Comparison of ENCODE assay signal across 1 cellular context in genomic region chr1:211258310-211258755, GRCh38.
A peak's percentile ranks its signal among the peaks of the same experiment; 100 is the strongest.
TF ChIP-seq lines count a peak whose summit lies in the region.

No MANE protein-coding gene starts in this region.

TF ChIP-seq in K562, 482 proteins besides CTCF, POLR2A, EP300 and RAD21 (continued from another document and continues in another):
- peak; percentile 52; the same call in 1 of the 2 replicates for TF ChIP-seq TRIM25 (IDR thresholded peaks at IDR 0.05; ENCODE audit: borderline replicate concordance)
- no peak for TF ChIP-seq ZNF347 (CRISPR knock-in tag; IDR thresholded peaks at IDR 0.05; ENCODE audit: low read depth)
- TF ChIP-seq POLR2H (tag; IDR thresholded peaks at IDR 0.05; ENCODE audit: low read depth): peak; percentile 2; the same call in 1 of the 2 replicates
- TF ChIP-seq MLLT1 (IDR thresholded peaks at IDR 0.05): peak; percentile 34 to 81; a peak in 2 of 4 replicates
- TF ChIP-seq ARID3A (IDR thresholded peaks at IDR 0.05; ENCODE audit: borderline replicate concordance, low read depth, low read length): no peak
- TF ChIP-seq THRAP3 (IDR thresholded peaks at IDR 0.05; ENCODE audit: borderline replicate concordance): peak; percentile 71; the same call in 1 of the 2 replicates
- no peak for TF ChIP-seq ATF1 (CRISPR knock-in tag; IDR thresholded peaks at IDR 0.05)
- TF ChIP-seq ATF1 (tag; IDR thresholded peaks at IDR 0.05): no peak
- TF ChIP-seq ZNF311 (CRISPR knock-in tag; IDR thresholded peaks at IDR 0.05): no peak
- 0 out of 4 replicates have a peak, but pooled peaks of 1 of the 2 experiments have one; percentile 58 for TF ChIP-seq CSDE1 (IDR thresholded peaks at IDR 0.05)
- no peak; a peak in 1 of 4 replicates for TF ChIP-seq KDM1A (IDR thresholded peaks at IDR 0.05)
- TF ChIP-seq L3MBTL2 (IDR thresholded peaks at IDR 0.05): no peak
- peak; percentile 82 for TF ChIP-seq POLR2AphosphoS5 (IDR thresholded peaks at IDR 0.05; ENCODE audit: control insufficient read depth, insufficient read depth, low read depth, low read length)
- TF ChIP-seq SMARCA4 (IDR thresholded peaks at IDR 0.05): peak; percentile 65
- TF ChIP-seq ZBTB9 (CRISPR knock-in tag; IDR thresholded peaks at IDR 0.05): no peak
- peak; percentile 36 for TF ChIP-seq KDM5B (IDR thresholded peaks at IDR 0.05; ENCODE audit: insufficient replicate concordance, low read depth, low read length)
- peak in 2 of 3 experiments; percentile 11 to 71 for TF ChIP-seq YY1 (IDR thresholded peaks at IDR 0.05; ENCODE audit: borderline replicate concordance in 1 of 3, control insufficient read depth in 1 of 3, extremely low read depth in 1 of 3, insufficient read depth in 3 of 3, insufficient read length in 1 of 3, insufficient replicate concordance in 2 of 3, low read depth in 1 of 3, low read length in 2 of 3)
- no peak for TF ChIP-seq CREB3 (tag; conservative IDR thresholded peaks at IDR 0.05; ENCODE audit: low read depth)
- TF ChIP-seq RCOR1 (IDR thresholded peaks at IDR 0.05; ENCODE audit: borderline replicate concordance in 1 of 2, low read depth in 2 of 2, low read length in 2 of 2): no peak
- peak; percentile 92 to 95 for TF ChIP-seq FOXK2 (conservative IDR thresholded peaks at IDR 0.05 in 1 of 2, IDR thresholded peaks at IDR 0.05 in 1 of 2; ENCODE audit: low read depth in 2 of 2)
- peak; percentile 14; the same call in 1 of the 2 replicates for TF ChIP-seq GTF2E2 (tag; IDR thresholded peaks at IDR 0.05)
- no peak for TF ChIP-seq CEBPG (CRISPR knock-in tag; IDR thresholded peaks at IDR 0.05)
- TF ChIP-seq CEBPG (tag; conservative IDR thresholded peaks at IDR 0.05 in 1 of 2, IDR thresholded peaks at IDR 0.05 in 1 of 2): no peak
- no peak for TF ChIP-seq RBM15 (IDR thresholded peaks at IDR 0.05; ENCODE audit: insufficient read depth, low read length)
- peak in 1 of 2 experiments; percentile 56; a peak in 3 of 4 replicates for TF ChIP-seq ARNT (IDR thresholded peaks at IDR 0.05)
- TF ChIP-seq MIER1 (IDR thresholded peaks at IDR 0.05; ENCODE audit: low read depth): peak; percentile 47; the same call in 1 of the 2 replicates
- peak; percentile 83 for TF ChIP-seq CTCFL (IDR thresholded peaks at IDR 0.05; ENCODE audit: borderline replicate concordance, insufficient read depth, low read depth, low read length, poor library complexity, severe bottlenecking)
- 0 out of 2 replicates have a peak, but pooled peaks have one; percentile 30 for TF ChIP-seq TARDBP (IDR thresholded peaks at IDR 0.05)
- TF ChIP-seq RREB1 (CRISPR knock-in tag; IDR thresholded peaks at IDR 0.05): no peak
- TF ChIP-seq ZNF696 (CRISPR knock-in tag; conservative IDR thresholded peaks at IDR 0.05): no peak
- TF ChIP-seq ZNF512 (tag; IDR thresholded peaks at IDR 0.05): no peak
- no peak for TF ChIP-seq MCM2 (IDR thresholded peaks at IDR 0.05; ENCODE audit: low read depth)
- no peak for TF ChIP-seq ZFPM2 (CRISPR knock-in tag; IDR thresholded peaks at IDR 0.05)
- TF ChIP-seq ZNF121 (CRISPR knock-in tag; conservative IDR thresholded peaks at IDR 0.05): no peak
- TF ChIP-seq MCM5 (IDR thresholded peaks at IDR 0.05; ENCODE audit: low read depth): no peak
- peak; percentile 61 for TF ChIP-seq SMAD1 (IDR thresholded peaks at IDR 0.05; ENCODE audit: low read depth, low read length, partially characterized antibody)
- 0 out of 2 replicates have a peak, but pooled peaks have one; percentile 64 for TF ChIP-seq TOE1 (IDR thresholded peaks at IDR 0.05; ENCODE audit: borderline replicate concordance)
- TF ChIP-seq TOE1 (CRISPR knock-in tag; IDR thresholded peaks at IDR 0.05; ENCODE audit: borderline replicate concordance, low read depth): no peak
- TF ChIP-seq HDAC6 (IDR thresholded peaks at IDR 0.05; ENCODE audit: low read depth, low read length): no peak
- TF ChIP-seq NCOR1 (IDR thresholded peaks at IDR 0.05): no peak
- TF ChIP-seq ZBTB7A (IDR thresholded peaks at IDR 0.05; ENCODE audit: borderline replicate concordance, control insufficient read depth, low read depth, low read length): peak; percentile 82; the same call in 1 of the 2 replicates
- TF ChIP-seq RBM17 (IDR thresholded peaks at IDR 0.05; ENCODE audit: borderline replicate concordance, low read depth, low read length): no peak
- no peak for TF ChIP-seq ZNF354B (CRISPR knock-in tag; IDR thresholded peaks at IDR 0.05)
- no peak for TF ChIP-seq PHF20 (IDR thresholded peaks at IDR 0.05; ENCODE audit: partially characterized antibody)
- peak; percentile 53 for TF ChIP-seq NFIC (IDR thresholded peaks at IDR 0.05)
- no peak for TF ChIP-seq FOXM1 (IDR thresholded peaks at IDR 0.05; ENCODE audit: low read depth)
- TF ChIP-seq FOXM1 (CRISPR knock-in tag; IDR thresholded peaks at IDR 0.05; ENCODE audit: low read depth): no peak
- no peak for TF ChIP-seq TCF15 (CRISPR knock-in tag; IDR thresholded peaks at IDR 0.05)
- TF ChIP-seq U2AF1 (optimal IDR thresholded peaks at IDR 0.05; ENCODE audit: low read depth, low read length): peak; percentile 8
- no peak for TF ChIP-seq CEBPB (tag; IDR thresholded peaks at IDR 0.05)
- no peak for TF ChIP-seq ZNF57 (CRISPR knock-in tag; IDR thresholded peaks at IDR 0.05)
